ENCODE assay signal across 28 cellular contexts in genomic region chr7:27601217-27601616, GRCh38.
"Had no signal": no experiment of that assay in that cellular context is flagged by ENCODE, and none has a peak within 500 bp of the region (broad histone marks: within the 10 kb centered on the region; RNA-seq: fewer than 3 reads in every experiment).

No MANE protein-coding gene starts in this region.

- H3K9me3 Mint-ChIP-seq: effector memory CD8-positive, alpha-beta T cell; memory B cell; naive B cell; natural killer cell treated with Interleukin-12 subunit alpha and Interleukin-12 subunit beta and Interleukin-15 and Interleukin-18, amount 100 ng/mL, for 72 hours; stimulated activated naive CD8-positive, alpha-beta T cell treated with anti-CD3 and anti-CD28 coated beads, Interleukin-15, amount 100 ng/mL, for 72 hours had no signal

- H3K36me3 ChIP-seq: esophagus squamous epithelium, suprapubic skin, transverse colon, upper lobe of right lung, uterus had no signal

- H3K9ac ChIP-seq: parathyroid adenoma had no signal

- FAIRE-seq: endometrium, frontal cortex, kidney had no signal

- H3K9me3 ChIP-seq: esophagus squamous epithelium, suprapubic skin, transverse colon, upper lobe of right lung, uterus had no signal

- H3K4me3 ChIP-seq: coronary artery, esophagus squamous epithelium, lung, smooth muscle cell, suprapubic skin, transverse colon, upper lobe of right lung, uterus had no signal

- H3K4me1 ChIP-seq: esophagus squamous epithelium, parathyroid adenoma, suprapubic skin, upper lobe of right lung, uterus had no signal

- H3K4me1 Mint-ChIP-seq: memory B cell; naive B cell; stimulated activated naive CD8-positive, alpha-beta T cell treated with anti-CD3 and anti-CD28 coated beads, Interleukin-15, amount 100 ng/mL, for 72 hours had no signal

- H3K27ac ChIP-seq: coronary artery, esophagus squamous epithelium, parathyroid adenoma, suprapubic skin, transverse colon, upper lobe of right lung, uterus had no signal

- DNase-seq: dermis blood vessel endothelial cell; effector memory CD8-positive, alpha-beta T cell; erythroblast; esophagus squamous epithelium; hypothalamus; kidney; naive B cell; stimulated activated CD4-positive, alpha-beta T cell treated with anti-CD3 and anti-CD28 coated beads, Interleukin-12 subunit alpha, Interleukin-12 subunit beta, amount 100 ng/mL, for 4 hours; stimulated activated CD4-positive, alpha-beta T cell treated with anti-CD3 and anti-CD28 coated beads, Interleukin-1b, Interleukin-23, amount 100 ng/mL, for 48 hours; stimulated activated CD4-positive, alpha-beta T cell treated with anti-CD3 and anti-CD28 coated beads, Interleukin-4, amount 100 ng/mL, for 1 hour; stimulated activated CD8-positive, alpha-beta memory T cell treated with anti-CD3 and anti-CD28 coated beads, Interleukin-4, amount 100 ng/mL, for 48 hours; stimulated activated naive CD4-positive, alpha-beta T cell; stimulated activated naive CD8-positive, alpha-beta T cell treated with anti-CD3 and anti-CD28 coated beads, Interleukin-15, amount 100 ng/mL, for 72 hours; transverse colon; upper lobe of right lung; uterus had no signal

- H3K36me3 Mint-ChIP-seq: natural killer cell treated with Interleukin-12 subunit alpha and Interleukin-12 subunit beta and Interleukin-15 and Interleukin-18, amount 100 ng/mL, for 72 hours had no signal

- H3K27me3 Mint-ChIP-seq: effector memory CD8-positive, alpha-beta T cell; memory B cell; naive B cell; natural killer cell treated with Interleukin-12 subunit alpha and Interleukin-12 subunit beta and Interleukin-15 and Interleukin-18, amount 100 ng/mL, for 72 hours; progenitor cell of endocrine pancreas; stimulated activated naive CD8-positive, alpha-beta T cell treated with anti-CD3 and anti-CD28 coated beads, Interleukin-15, amount 100 ng/mL, for 72 hours had no signal

- H3K27me3 ChIP-seq: esophagus squamous epithelium, suprapubic skin, transverse colon, upper lobe of right lung, uterus had no signal

- H3K4me3 Mint-ChIP-seq: effector memory CD8-positive, alpha-beta T cell; memory B cell; naive B cell; natural killer cell treated with Interleukin-12 subunit alpha and Interleukin-12 subunit beta and Interleukin-15 and Interleukin-18, amount 100 ng/mL, for 72 hours; neural crest cell; stimulated activated naive CD8-positive, alpha-beta T cell treated with anti-CD3 and anti-CD28 coated beads, Interleukin-15, amount 100 ng/mL, for 72 hours had no signal

- H3K27ac Mint-ChIP-seq: effector memory CD8-positive, alpha-beta T cell; memory B cell; naive B cell; natural killer cell treated with Interleukin-12 subunit alpha and Interleukin-12 subunit beta and Interleukin-15 and Interleukin-18, amount 100 ng/mL, for 72 hours; progenitor cell of endocrine pancreas; stimulated activated naive CD8-positive, alpha-beta T cell treated with anti-CD3 and anti-CD28 coated beads, Interleukin-15, amount 100 ng/mL, for 72 hours had no signal

- ATAC-seq: effector memory CD8-positive, alpha-beta T cell; natural killer cell treated with Interleukin-12 subunit alpha and Interleukin-12 subunit beta and Interleukin-15 and Interleukin-18, amount 100 ng/mL, for 72 hours; sciatic nerve; stimulated activated naive CD8-positive, alpha-beta T cell treated with anti-CD3 and anti-CD28 coated beads, Interleukin-15, amount 100 ng/mL, for 72 hours; upper lobe of right lung had no signal
